ENCODE assay signal across 19 cellular contexts in the genomic region with DNA sequence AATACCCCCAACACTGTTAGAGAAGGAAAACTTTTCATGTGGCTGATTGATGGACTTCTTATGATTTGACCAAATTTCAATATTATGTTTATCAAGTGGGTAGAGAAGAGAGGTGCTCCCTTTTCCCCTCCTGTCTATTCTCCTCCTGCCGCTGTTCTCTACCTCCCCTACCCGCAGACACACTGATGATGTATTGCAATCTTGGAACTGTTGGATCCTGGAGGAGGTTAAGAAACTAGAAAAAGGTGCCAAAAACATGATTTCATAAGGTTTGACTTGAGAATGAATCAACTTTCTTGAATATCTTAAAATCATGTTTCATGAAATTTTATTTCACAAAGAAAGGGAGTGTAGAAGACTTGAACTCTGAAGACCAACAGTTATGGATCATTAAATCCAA.
"Had no signal": no experiment of that assay in that cellular context is flagged by ENCODE, and none has a peak within 500 bp of the region (broad histone marks: within the 10 kb centered on the region; RNA-seq: fewer than 3 reads in every experiment).

No MANE protein-coding gene starts in this region.

- H3K27me3 Mint-ChIP-seq: activated CD4-positive, alpha-beta memory T cell treated with anti-CD3 and anti-CD28 coated beads for 36 hours; brain; central memory CD8-positive, alpha-beta T cell had no signal

- H3K27me3 ChIP-seq: hepatocyte, suprapubic skin, upper lobe of left lung had no signal

- H3K27ac Mint-ChIP-seq: activated B cell treated with CpG ODN at 0.5 μM for 24 hours; activated CD4-positive, alpha-beta memory T cell treated with anti-CD3 and anti-CD28 coated beads for 36 hours; activated naive CD8-positive, alpha-beta T cell treated with anti-CD3 and anti-CD28 coated beads, Interleukin-2, amount 10 ng/mL, durations not matched to agents 7 days and 5 days; activated T-helper 1 cell treated with anti-CD3 and anti-CD28 coated beads, Interleukin-12 subunit alpha, Interleukin-12 subunit beta, Interleukin-2, Interleukin-4 antibody, amounts not matched to agents 30 ng/mL and 10 ng/mL and 1 ng/mL, durations not matched to agents 14 hours and 24 hours and 36 hours; natural killer cell; stimulated activated naive CD8-positive, alpha-beta T cell treated with anti-CD3 and anti-CD28 coated beads, Interleukin-15, amount 100 ng/mL, for 72 hours; T-helper 2 cell treated with Interferon-gamma antibody and Interleukin-4, amounts not matched to agents 5 μg/mL and 100 μg/mL, for 36 hours had no signal

- H3K27ac ChIP-seq: coronary artery, hepatocyte, lower lobe of right lung, skin epidermis, suprapubic skin, upper lobe of left lung had no signal

- H3K4me1 Mint-ChIP-seq: activated naive CD8-positive, alpha-beta T cell treated with anti-CD3 and anti-CD28 coated beads, Interleukin-2, amount 10 ng/mL, durations not matched to agents 7 days and 5 days; central memory CD8-positive, alpha-beta T cell had no signal

- H3K4me3 ChIP-seq: coronary artery, hepatocyte, lower lobe of right lung, skin epidermis, suprapubic skin, upper lobe of left lung had no signal

- H3K36me3 ChIP-seq: lower lobe of right lung, suprapubic skin, upper lobe of left lung had no signal

- H3K9me3 ChIP-seq: lower lobe of right lung, suprapubic skin, upper lobe of left lung had no signal

- H3K4me3 Mint-ChIP-seq: activated B cell treated with CpG ODN at 0.5 μM for 24 hours; activated CD4-positive, alpha-beta memory T cell treated with anti-CD3 and anti-CD28 coated beads for 36 hours; activated naive CD8-positive, alpha-beta T cell treated with anti-CD3 and anti-CD28 coated beads, Interleukin-2, amount 10 ng/mL, durations not matched to agents 7 days and 5 days; activated T-helper 1 cell treated with anti-CD3 and anti-CD28 coated beads, Interleukin-12 subunit alpha, Interleukin-12 subunit beta, Interleukin-2, Interleukin-4 antibody, amounts not matched to agents 30 ng/mL and 10 ng/mL and 1 ng/mL, durations not matched to agents 14 hours and 24 hours and 36 hours; brain; central memory CD8-positive, alpha-beta T cell; natural killer cell; stimulated activated naive CD8-positive, alpha-beta T cell treated with anti-CD3 and anti-CD28 coated beads, Interleukin-15, amount 100 ng/mL, for 72 hours; T-helper 2 cell treated with Interferon-gamma antibody and Interleukin-4, amounts not matched to agents 5 μg/mL and 100 μg/mL, for 36 hours had no signal

- H3K9me3 Mint-ChIP-seq: activated B cell treated with CpG ODN at 0.5 μM for 24 hours; activated CD4-positive, alpha-beta memory T cell treated with anti-CD3 and anti-CD28 coated beads for 36 hours; activated naive CD8-positive, alpha-beta T cell treated with anti-CD3 and anti-CD28 coated beads, Interleukin-2, amount 10 ng/mL, durations not matched to agents 7 days and 5 days; activated T-helper 1 cell treated with anti-CD3 and anti-CD28 coated beads, Interleukin-12 subunit alpha, Interleukin-12 subunit beta, Interleukin-2, Interleukin-4 antibody, amounts not matched to agents 30 ng/mL and 10 ng/mL and 1 ng/mL, durations not matched to agents 14 hours and 24 hours and 36 hours; brain; central memory CD8-positive, alpha-beta T cell; natural killer cell; stimulated activated naive CD8-positive, alpha-beta T cell treated with anti-CD3 and anti-CD28 coated beads, Interleukin-15, amount 100 ng/mL, for 72 hours; T-helper 2 cell treated with Interferon-gamma antibody and Interleukin-4, amounts not matched to agents 5 μg/mL and 100 μg/mL, for 36 hours had no signal

- H3K36me3 Mint-ChIP-seq: activated CD4-positive, alpha-beta memory T cell treated with anti-CD3 and anti-CD28 coated beads for 36 hours; activated naive CD8-positive, alpha-beta T cell treated with anti-CD3 and anti-CD28 coated beads, Interleukin-2, amount 10 ng/mL, durations not matched to agents 7 days and 5 days; natural killer cell had no signal

- ATAC-seq: lower lobe of right lung; natural killer cell; stimulated activated naive CD8-positive, alpha-beta T cell treated with anti-CD3 and anti-CD28 coated beads, Interleukin-15, amount 100 ng/mL, for 72 hours had no signal

- DNase-seq: activated B cell treated with CpG ODN at 0.5 μM for 24 hours; activated CD4-positive, alpha-beta memory T cell treated with anti-CD3 and anti-CD28 coated beads for 36 hours; activated CD4-positive, alpha-beta T cell treated with anti-CD3 and anti-CD28 coated beads for 4 hours; activated naive CD8-positive, alpha-beta T cell treated with anti-CD3 and anti-CD28 coated beads, Interleukin-2, amount 10 ng/mL, durations not matched to agents 7 days and 5 days; activated T-cell treated with anti-CD3 and anti-CD28 coated beads for 4 hours; lower lobe of right lung; natural killer cell; stimulated activated CD4-positive, alpha-beta T cell treated with anti-CD3 and anti-CD28 coated beads, Interleukin-15, amount 100 ng/mL, for 24 hours; stimulated activated CD4-positive, alpha-beta T cell treated with anti-CD3 and anti-CD28 coated beads, Interleukin-2, amount 100 ng/mL, for 48 hours; stimulated activated naive CD8-positive, alpha-beta T cell treated with anti-CD3 and anti-CD28 coated beads, Interleukin-15, amount 100 ng/mL, for 72 hours; upper lobe of left lung had no signal
